In the genomic region with DNA sequence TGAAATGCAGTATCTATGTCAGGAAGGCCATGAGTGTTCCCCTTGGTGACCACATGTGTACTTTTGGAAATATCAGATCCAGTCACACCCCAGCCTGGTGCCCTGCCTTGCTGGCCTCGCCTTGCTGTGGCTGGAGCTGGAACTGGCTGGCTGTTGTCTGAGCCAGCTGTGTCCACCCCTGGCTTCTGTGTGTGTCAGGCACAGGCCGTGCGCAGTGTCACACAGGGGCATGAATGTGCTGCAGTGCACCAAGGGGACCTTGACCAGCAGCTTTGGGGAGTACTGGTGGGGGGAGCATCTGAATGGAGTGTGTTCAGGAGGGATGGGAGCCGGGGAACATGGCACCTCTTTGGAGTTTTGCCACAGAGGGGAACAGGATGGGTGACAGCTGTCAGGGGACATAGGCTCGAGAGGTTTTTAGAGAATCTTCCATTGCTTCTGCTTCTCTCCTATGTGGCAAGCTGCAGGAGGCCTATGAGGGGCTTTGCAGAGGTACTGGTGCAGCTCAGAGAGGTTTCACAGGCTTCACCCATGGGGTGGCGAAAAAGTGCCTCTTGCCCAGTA, we compare ENCODE assay signal across 1 cellular context.
TF ChIP-seq lines count a peak whose summit lies in the region.

No MANE protein-coding gene starts in this region.

TF ChIP-seq in HepG2, 621 proteins besides CTCF, POLR2A, EP300 and RAD21:
- TF ChIP-seq TGIF2 (CRISPR knock-in tag; IDR thresholded peaks at IDR 0.05) (no peak), ATAD3A (CRISPR knock-in tag; IDR thresholded peaks at IDR 0.05) (no peak), ATF1 (CRISPR knock-in tag; IDR thresholded peaks at IDR 0.05) (no peak), ZNF17 (CRISPR knock-in tag; IDR thresholded peaks at IDR 0.05) (no peak), ZNF451 (CRISPR knock-in tag; IDR thresholded peaks at IDR 0.05) (no peak), AKAP8 (CRISPR knock-in tag; IDR thresholded peaks at IDR 0.05) (no peak), ZNF790 (CRISPR knock-in tag; IDR thresholded peaks at IDR 0.05; ENCODE audit: borderline replicate concordance) (no peak)
- TF ChIP-seq, protein P1, sequence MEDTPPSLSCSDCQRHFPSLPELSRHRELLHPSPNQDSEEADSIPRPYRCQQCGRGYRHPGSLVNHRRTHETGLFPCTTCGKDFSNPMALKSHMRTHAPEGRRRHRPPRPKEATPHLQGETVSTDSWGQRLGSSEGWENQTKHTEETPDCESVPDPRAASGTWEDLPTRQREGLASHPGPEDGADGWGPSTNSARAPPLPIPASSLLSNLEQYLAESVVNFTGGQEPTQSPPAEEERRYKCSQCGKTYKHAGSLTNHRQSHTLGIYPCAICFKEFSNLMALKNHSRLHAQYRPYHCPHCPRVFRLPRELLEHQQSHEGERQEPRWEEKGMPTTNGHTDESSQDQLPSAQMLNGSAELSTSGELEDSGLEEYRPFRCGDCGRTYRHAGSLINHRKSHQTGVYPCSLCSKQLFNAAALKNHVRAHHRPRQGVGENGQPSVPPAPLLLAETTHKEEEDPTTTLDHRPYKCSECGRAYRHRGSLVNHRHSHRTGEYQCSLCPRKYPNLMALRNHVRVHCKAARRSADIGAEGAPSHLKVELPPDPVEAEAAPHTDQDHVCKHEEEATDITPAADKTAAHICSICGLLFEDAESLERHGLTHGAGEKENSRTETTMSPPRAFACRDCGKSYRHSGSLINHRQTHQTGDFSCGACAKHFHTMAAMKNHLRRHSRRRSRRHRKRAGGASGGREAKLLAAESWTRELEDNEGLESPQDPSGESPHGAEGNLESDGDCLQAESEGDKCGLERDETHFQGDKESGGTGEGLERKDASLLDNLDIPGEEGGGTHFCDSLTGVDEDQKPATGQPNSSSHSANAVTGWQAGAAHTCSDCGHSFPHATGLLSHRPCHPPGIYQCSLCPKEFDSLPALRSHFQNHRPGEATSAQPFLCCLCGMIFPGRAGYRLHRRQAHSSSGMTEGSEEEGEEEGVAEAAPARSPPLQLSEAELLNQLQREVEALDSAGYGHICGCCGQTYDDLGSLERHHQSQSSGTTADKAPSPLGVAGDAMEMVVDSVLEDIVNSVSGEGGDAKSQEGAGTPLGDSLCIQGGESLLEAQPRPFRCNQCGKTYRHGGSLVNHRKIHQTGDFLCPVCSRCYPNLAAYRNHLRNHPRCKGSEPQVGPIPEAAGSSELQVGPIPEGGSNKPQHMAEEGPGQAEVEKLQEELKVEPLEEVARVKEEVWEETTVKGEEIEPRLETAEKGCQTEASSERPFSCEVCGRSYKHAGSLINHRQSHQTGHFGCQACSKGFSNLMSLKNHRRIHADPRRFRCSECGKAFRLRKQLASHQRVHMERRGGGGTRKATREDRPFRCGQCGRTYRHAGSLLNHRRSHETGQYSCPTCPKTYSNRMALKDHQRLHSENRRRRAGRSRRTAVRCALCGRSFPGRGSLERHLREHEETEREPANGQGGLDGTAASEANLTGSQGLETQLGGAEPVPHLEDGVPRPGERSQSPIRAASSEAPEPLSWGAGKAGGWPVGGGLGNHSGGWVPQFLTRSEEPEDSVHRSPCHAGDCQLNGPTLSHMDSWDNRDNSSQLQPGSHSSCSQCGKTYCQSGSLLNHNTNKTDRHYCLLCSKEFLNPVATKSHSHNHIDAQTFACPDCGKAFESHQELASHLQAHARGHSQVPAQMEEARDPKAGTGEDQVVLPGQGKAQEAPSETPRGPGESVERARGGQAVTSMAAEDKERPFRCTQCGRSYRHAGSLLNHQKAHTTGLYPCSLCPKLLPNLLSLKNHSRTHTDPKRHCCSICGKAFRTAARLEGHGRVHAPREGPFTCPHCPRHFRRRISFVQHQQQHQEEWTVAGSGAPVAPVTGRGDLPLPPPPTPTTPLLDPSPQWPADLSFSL (CRISPR knock-in tag; IDR thresholded peaks at IDR 0.05): no peak
- TF ChIP-seq, protein P2, sequence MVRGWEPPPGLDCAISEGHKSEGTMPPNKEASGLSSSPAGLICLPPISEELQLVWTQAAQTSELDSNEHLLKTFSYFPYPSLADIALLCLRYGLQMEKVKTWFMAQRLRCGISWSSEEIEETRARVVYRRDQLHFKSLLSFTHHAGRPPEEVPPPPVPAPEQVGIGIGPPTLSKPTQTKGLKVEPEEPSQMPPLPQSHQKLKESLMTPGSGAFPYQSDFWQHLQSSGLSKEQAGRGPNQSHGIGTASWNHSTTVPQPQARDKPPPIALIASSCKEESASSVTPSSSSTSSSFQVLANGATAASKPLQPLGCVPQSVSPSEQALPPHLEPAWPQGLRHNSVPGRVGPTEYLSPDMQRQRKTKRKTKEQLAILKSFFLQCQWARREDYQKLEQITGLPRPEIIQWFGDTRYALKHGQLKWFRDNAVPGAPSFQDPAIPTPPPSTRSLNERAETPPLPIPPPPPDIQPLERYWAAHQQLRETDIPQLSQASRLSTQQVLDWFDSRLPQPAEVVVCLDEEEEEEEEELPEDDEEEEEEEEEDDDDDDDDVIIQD (CRISPR knock-in tag; IDR thresholded peaks at IDR 0.05; ENCODE audit: low read depth): no peak
